In genomic region chr6:111840821-111841220, GRCh38 we compare ENCODE assay signal across 19 cellular contexts. TPM values are rescaled to one million over a fixed set of nuclear protein-coding genes. Genes with fewer than 3 reads are reported as not detected.
DNase-seq lines count a peak whose midpoint lies in the region; ATAC-seq and TF ChIP-seq lines count a peak whose summit lies in the region.
"Had no signal": no experiment of that assay in that cellular context is flagged by ENCODE, and none has a peak within 500 bp of the region (broad histone marks: within the 10 kb centered on the region; RNA-seq: fewer than 3 reads in every experiment).

No MANE protein-coding gene starts in this region.

- intact Hi-C loops in activated CD4-positive, alpha-beta T cell treated with anti-CD3 and anti-CD28 coated beads for 36 hours (cut with DNase I, micrococcal nuclease), result loop anchor here in 1 of 2 experiments (10.0 kb wide), 1 partner anchor 154 kb away; no protein-coding TSS in a partner anchor
- intact Hi-C loops in CD4-positive, alpha-beta memory T cell (cut with micrococcal nuclease), result no loop called here

- no peak for DNase-seq in activated CD4-positive, alpha-beta T cell treated with anti-CD3 and anti-CD28 coated beads for 36 hours
- no peak for DNase-seq in activated CD4-positive, alpha-beta T cell treated with anti-CD3 and anti-CD28 coated beads, Interleukin-2, amount 50 U/mL, for 1 hour
- DNase-seq in CD4-positive, alpha-beta memory T cell, result no peak
- DNase-seq in endodermal cell (no peak), osteoblast (ENCODE audit: insufficient read length, low spot score, missing footprints) (no peak), DMS79 (lab: John Stamatoyannopoulos, UW) (no peak), retina (no peak)
- DNase-seq: BE2C, DMS 273 treated with DMSO at 0.1 percent for 48 hours, GF-D8, Karpas-422, NCI-H1105, NCI-H1694 treated with DMSO at 0.1 percent for 48 hours, NCI-H2107, NCI-H226, NCI-H524 treated with DMSO at 0.1 percent for 48 hours had no signal

- H3K27me3 ChIP-seq in CD4-positive, alpha-beta memory T cell (ENCODE audit: insufficient read depth, low read length), result no peaks in the 10 kb centered on the region
- H3K27me3 ChIP-seq in endodermal cell (ENCODE audit: control insufficient read depth, insufficient read depth, low read length, poor library complexity, severe bottlenecking) (no peaks in the 10 kb centered on the region), osteoblast (ENCODE audit: insufficient read depth, low read length) (no peaks in the 10 kb centered on the region)
- H3K27me3 ChIP-seq: BE2C had no signal

- H3K27me3 Mint-ChIP-seq in activated CD4-positive, alpha-beta T cell treated with anti-CD3 and anti-CD28 coated beads for 36 hours, result no peaks in the 10 kb centered on the region
- H3K27me3 Mint-ChIP-seq in CD4-positive, alpha-beta memory T cell, result no peaks in the 10 kb centered on the region
- no peaks in the 10 kb centered on the region for H3K27me3 Mint-ChIP-seq in endodermal cell (ENCODE audit: insufficient read depth)

- H3K27ac Mint-ChIP-seq in activated CD4-positive, alpha-beta T cell treated with anti-CD3 and anti-CD28 coated beads for 36 hours, result no peak overlapping the region
- H3K27ac Mint-ChIP-seq in CD4-positive, alpha-beta memory T cell, result no peak overlapping the region
- H3K27ac Mint-ChIP-seq in endodermal cell, result no peak overlapping the region

- H2AFZ ChIP-seq in osteoblast (ENCODE audit: low read length), result no peak overlapping the region

- 80 to 89% methylated on average over 2 to 6 of the region's 6 CpGs for WGBS in endodermal cell (ENCODE audit: insufficient coverage in 1 of 2, insufficient read length in 1 of 2), 2 experiments

- H3K4me2 ChIP-seq in osteoblast (ENCODE audit: insufficient read depth, low read length), result peak overlapping the region; percentile 56

- H3K4me3 Mint-ChIP-seq in activated CD4-positive, alpha-beta T cell treated with anti-CD3 and anti-CD28 coated beads for 36 hours, result peak overlapping the region; percentile 5
- peak overlapping the region in 3 of 8 donors; percentile 7 to 46 (median 21) for H3K4me3 Mint-ChIP-seq in CD4-positive, alpha-beta memory T cell
- no peak overlapping the region for H3K4me3 Mint-ChIP-seq in endodermal cell

- POLR2A ChIA-PET in activated CD4-positive, alpha-beta T cell treated with anti-CD3 and anti-CD28 coated beads for 36 hours (lab: Charles Lee), result interaction anchor here (1.6 to 2.4 kb wide), 2 partner anchors 16 to 76 kb away, joined by 3 to 13 read pairs; no protein-coding TSS in a partner anchor
- POLR2A ChIA-PET in CD4-positive, alpha-beta memory T cell (lab: Charles Lee; ENCODE audit: partially characterized antibody), result interaction anchor here (0.8 to 4.7 kb wide), 22 partner anchors 8 to 151 kb away, joined by 3 to 47 read pairs (median 4); partner anchors contain the start of gene FYN

- peaks cover 43% of the 10 kb centered on the region for H3K36me3 Mint-ChIP-seq in activated CD4-positive, alpha-beta T cell treated with anti-CD3 and anti-CD28 coated beads for 36 hours (ENCODE audit: low read depth)
- peaks cover 0 to 21% of the 10 kb centered on the region in 2 donors for H3K36me3 Mint-ChIP-seq in CD4-positive, alpha-beta memory T cell
- H3K36me3 Mint-ChIP-seq in endodermal cell (ENCODE audit: low read depth), result peaks cover 3% of the 10 kb centered on the region

- no peak overlapping the region for H3K4me3 ChIP-seq in CD4-positive, alpha-beta memory T cell (ENCODE audit: low read length in 2 of 2)
- H3K4me3 ChIP-seq in endodermal cell (ENCODE audit: low read length) (no peak overlapping the region), osteoblast (ENCODE audit: insufficient read depth, low read length) (no peak overlapping the region)

- H3K9me3 ChIP-seq in CD4-positive, alpha-beta memory T cell (ENCODE audit: control insufficient read depth in 1 of 2, low read length in 2 of 2), result no peaks in the 10 kb centered on the region
- H3K9me3 ChIP-seq in endodermal cell (ENCODE audit: control insufficient read depth, low read length) (no peaks in the 10 kb centered on the region), osteoblast (ENCODE audit: low read depth, low read length) (no peaks in the 10 kb centered on the region)
- H3K9me3 ChIP-seq: BE2C had no signal

- ATAC-seq in activated CD4-positive, alpha-beta T cell treated with anti-CD3 and anti-CD28 coated beads for 36 hours, result no peak
- no peak for ATAC-seq in HG03108 (IDR thresholded peaks at IDR 0.05; ENCODE audit: unreplicated experiment)
- ATAC-seq: Panc1 had no signal

- CTCF ChIA-PET in activated CD4-positive, alpha-beta T cell treated with anti-CD3 and anti-CD28 coated beads for 36 hours (lab: Charles Lee), result interaction anchor here (1.0 to 3.4 kb wide), 7 partner anchors 12 to 202 kb away, joined by 3 to 14 read pairs (median 4); no protein-coding TSS in a partner anchor
- CTCF ChIA-PET in CD4-positive, alpha-beta memory T cell (lab: Charles Lee; ENCODE audit: partially characterized antibody), result interaction anchor here (0.8 to 2.3 kb wide), 11 partner anchors 10 to 119 kb away, joined by 3 to 15 read pairs (median 5); no protein-coding TSS in a partner anchor

- peak overlapping the region; percentile 54 for H3K27ac ChIP-seq in CD4-positive, alpha-beta memory T cell (ENCODE audit: low read depth, low read length)
- H3K27ac ChIP-seq in endodermal cell (ENCODE audit: low read depth, low read length), result peak overlapping the region; percentile 39
- H3K27ac ChIP-seq in osteoblast (ENCODE audit: low read depth, low read length), result peak overlapping the region; percentile 91
- H3K27ac ChIP-seq: 22Rv1 had no signal

- H3K79me2 ChIP-seq in osteoblast (ENCODE audit: insufficient read depth, low read length), result peaks cover 71% of the 10 kb centered on the region

- H3K4me1 Mint-ChIP-seq in activated CD4-positive, alpha-beta T cell treated with anti-CD3 and anti-CD28 coated beads for 36 hours, result peaks cover 61% of the 10 kb centered on the region
- peaks cover 0 to 55% (median 31%) of the 10 kb centered on the region in 4 donors for H3K4me1 Mint-ChIP-seq in CD4-positive, alpha-beta memory T cell
- peaks cover 45% of the 10 kb centered on the region for H3K4me1 Mint-ChIP-seq in endodermal cell

- TF ChIP-seq CTCF in endodermal cell (conservative IDR thresholded peaks at IDR 0.05) (no peak), osteoblast (IDR thresholded peaks at IDR 0.05; ENCODE audit: extremely low read depth, low read depth, low read length) (no peak)

- peaks cover 8% of the 10 kb centered on the region for H4K20me1 ChIP-seq in osteoblast (ENCODE audit: insufficient read depth, low read length)

- no peak overlapping the region for H3K9ac ChIP-seq in endodermal cell (ENCODE audit: extremely low read depth, low read length, poor library complexity, severe bottlenecking)

- no peaks in the 10 kb centered on the region for H3K36me3 ChIP-seq in CD4-positive, alpha-beta memory T cell (ENCODE audit: insufficient read depth, low read length)
- H3K36me3 ChIP-seq in endodermal cell (ENCODE audit: control insufficient read depth, insufficient read depth, low read length) (peaks cover 8% of the 10 kb centered on the region), osteoblast (ENCODE audit: insufficient read depth, low read length) (peaks cover 6% of the 10 kb centered on the region)

- H3K9me3 Mint-ChIP-seq in activated CD4-positive, alpha-beta T cell treated with anti-CD3 and anti-CD28 coated beads for 36 hours (ENCODE audit: low read depth), result no peaks in the 10 kb centered on the region
- no peaks in the 10 kb centered on the region for H3K9me3 Mint-ChIP-seq in CD4-positive, alpha-beta memory T cell
- no peaks in the 10 kb centered on the region for H3K9me3 Mint-ChIP-seq in endodermal cell

- peaks cover 100% of the 10 kb centered on the region for H3K4me1 ChIP-seq in CD4-positive, alpha-beta memory T cell (ENCODE audit: insufficient read depth, low read length)
- H3K4me1 ChIP-seq in endodermal cell (ENCODE audit: control insufficient read depth, insufficient read depth, low read length) (peaks cover 22% of the 10 kb centered on the region), osteoblast (ENCODE audit: insufficient read depth, low read length) (peaks cover 35% of the 10 kb centered on the region)

RNA-seq across cellular contexts. Expression of gene FYN, which starts 32.4 kb away (rescaled TPM):
- 100 to 1,000 TPM; 345 to 504 TPM for total RNA-seq in activated CD4-positive, alpha-beta T cell treated with anti-CD3 and anti-CD28 coated beads for 36 hours
- total RNA-seq in CD4-positive, alpha-beta memory T cell, result 100 to 1,000 TPM; 664 to 713 TPM
- 100 to 1,000 TPM; 338 to 463 TPM for polyA plus RNA-seq in CD4-positive, alpha-beta memory T cell
- total RNA-seq in endodermal cell, result 10 to 100 TPM; 70.0 to 96.4 TPM
- 154 TPM for polyA plus RNA-seq in endodermal cell (2013, experiment 1 of 2)
- 130 TPM for polyA plus RNA-seq in endodermal cell (2013, experiment 2 of 2)
- 104 and 106 TPM in 2 replicates for total RNA-seq in osteoblast

Comparison
In these comparisons a context has a peak if more than half of its experiments do, and no peak if none do; other contexts are left out.
1. H3K27ac ChIP-seq: peak in every context shown above with its lines; median percentile 91 in osteoblast; 54 in CD4-positive, alpha-beta memory T cell; 39 in endodermal cell.